In the genomic region with DNA sequence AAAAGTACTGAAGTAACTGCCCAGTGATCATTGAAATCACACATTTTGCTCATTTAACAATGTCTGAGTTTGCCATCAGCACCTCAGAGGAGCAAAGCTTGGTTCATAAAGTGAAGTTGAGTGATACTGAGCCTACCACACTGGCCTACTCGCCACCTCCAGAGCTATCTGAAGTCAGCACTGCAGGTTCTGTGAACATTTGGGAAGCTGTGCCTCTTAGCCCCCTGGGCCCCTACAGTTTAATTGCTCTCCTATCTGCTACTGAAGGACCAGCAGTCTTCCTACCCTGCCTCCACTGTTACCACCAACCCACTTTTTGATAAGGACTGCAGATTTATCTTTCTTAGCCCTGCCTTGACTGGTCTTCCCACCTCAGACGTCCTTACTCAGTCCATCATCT, we compare ENCODE assay signal across 28 cellular contexts.
"Had no signal": no experiment of that assay in that cellular context is flagged by ENCODE, and none has a peak within 500 bp of the region (broad histone marks: within the 10 kb centered on the region; RNA-seq: fewer than 3 reads in every experiment).

No MANE protein-coding gene starts in this region.

- H3K9me3 ChIP-seq: left ventricle myocardium inferior, neutrophil, right atrium auricular region, suprapubic skin, thoracic aorta, tibial artery, vagina had no signal

- FAIRE-seq: islet of Langerhans, kidney had no signal

- H3K79me2 ChIP-seq: parathyroid adenoma had no signal

- H3K9me3 Mint-ChIP-seq: immature natural killer cell; mesothelial cell of epicardium; naive thymus-derived CD4-positive, alpha-beta T cell; nephron progenitor cell; neural progenitor cell; stimulated activated effector memory CD8-positive, alpha-beta T cell treated with anti-CD3 and anti-CD28 coated beads, Interleukin-12 subunit alpha, Interleukin-12 subunit beta, amount 100 ng/mL, for 72 hours; stimulated activated naive CD8-positive, alpha-beta T cell treated with anti-CD3 and anti-CD28 coated beads, Interleukin-15, Interleukin-2, amounts not matched to agents 100 ng/mL and 50 ng/mL, for 24 hours; type B pancreatic cell had no signal

- DNase-seq: immature natural killer cell; kidney; left ventricle myocardium inferior; mesendoderm; naive thymus-derived CD4-positive, alpha-beta T cell; nephron progenitor cell; occipital lobe; stimulated activated CD4-positive, alpha-beta T cell treated with anti-CD3 and anti-CD28 coated beads, Interleukin-12 subunit alpha, Interleukin-12 subunit beta, amount 100 ng/mL, for 4 hours; stimulated activated CD4-positive, alpha-beta T cell treated with anti-CD3 and anti-CD28 coated beads, Interleukin-15, amount 100 ng/mL, for 24 hours; stimulated activated CD4-positive, alpha-beta T cell treated with anti-CD3 and anti-CD28 coated beads, Interleukin-2, amount 100 ng/mL, for 24 hours; stimulated activated CD4-positive, alpha-beta T cell treated with anti-CD3 and anti-CD28 coated beads, Interleukin-4, amount 100 ng/mL, for 1 hour; stimulated activated naive CD4-positive, alpha-beta T cell; tibial artery had no signal

- ATAC-seq: naive thymus-derived CD4-positive, alpha-beta T cell; sciatic nerve; stimulated activated effector memory CD8-positive, alpha-beta T cell treated with anti-CD3 and anti-CD28 coated beads, Interleukin-12 subunit alpha, Interleukin-12 subunit beta, amount 100 ng/mL, for 72 hours had no signal

- H3K27ac ChIP-seq: left ventricle myocardium inferior, neural progenitor cell, neutrophil, parathyroid adenoma, right atrium auricular region, skin epidermis, suprapubic skin, thoracic aorta, tibial artery, vagina had no signal

- H2AFZ ChIP-seq: neural progenitor cell, parathyroid adenoma had no signal

- H3K4me2 ChIP-seq: neural progenitor cell had no signal

- H3K27me3 Mint-ChIP-seq: type B pancreatic cell had no signal

- H3K27me3 ChIP-seq: right atrium auricular region, suprapubic skin, vagina had no signal

- H3K4me3 ChIP-seq: left ventricle myocardium inferior, lung, neural progenitor cell, right atrium auricular region, skin epidermis, suprapubic skin, thoracic aorta, tibial artery, vagina had no signal

- H3K4me3 Mint-ChIP-seq: immature natural killer cell; nephron progenitor cell; neural progenitor cell; stimulated activated effector memory CD8-positive, alpha-beta T cell treated with anti-CD3 and anti-CD28 coated beads, Interleukin-12 subunit alpha, Interleukin-12 subunit beta, amount 100 ng/mL, for 72 hours; stimulated activated naive CD8-positive, alpha-beta T cell treated with anti-CD3 and anti-CD28 coated beads, Interleukin-15, Interleukin-2, amounts not matched to agents 100 ng/mL and 50 ng/mL, for 24 hours had no signal

- H3K36me3 ChIP-seq: thoracic aorta had no signal

- H3K27ac Mint-ChIP-seq: immature natural killer cell; mesothelial cell of epicardium; naive thymus-derived CD4-positive, alpha-beta T cell; nephron progenitor cell; neural progenitor cell; stimulated activated effector memory CD8-positive, alpha-beta T cell treated with anti-CD3 and anti-CD28 coated beads, Interleukin-12 subunit alpha, Interleukin-12 subunit beta, amount 100 ng/mL, for 72 hours; stimulated activated naive CD8-positive, alpha-beta T cell treated with anti-CD3 and anti-CD28 coated beads, Interleukin-15, Interleukin-2, amounts not matched to agents 100 ng/mL and 50 ng/mL, for 24 hours; type B pancreatic cell had no signal

- H3K9ac ChIP-seq: neural progenitor cell, parathyroid adenoma had no signal
